ENCODE assay signal across 30 cellular contexts in genomic region chr2:155930312-155930711, GRCh38.
"Had no signal": no experiment of that assay in that cellular context is flagged by ENCODE, and none has a peak within 500 bp of the region (broad histone marks: within the 10 kb centered on the region; RNA-seq: fewer than 3 reads in every experiment).

No MANE protein-coding gene starts in this region.

- H3K27me3 Mint-ChIP-seq: activated CD4-positive, alpha-beta memory T cell treated with anti-CD3 and anti-CD28 coated beads, Interleukin-2, amount 10 ng/mL, durations not matched to agents 7 days and 5 days; activated CD4-positive, alpha-beta T cell treated with anti-CD3 and anti-CD28 coated beads, Interleukin-2, amount 10 ng/mL, durations not matched to agents 7 days and 5 days; activated naive CD8-positive, alpha-beta T cell; activated T-cell treated with anti-CD3 and anti-CD28 coated beads, Interleukin-2, amount 50 U/mL, for 24 hours; effector memory CD8-positive, alpha-beta T cell; T-helper 17 cell had no signal

- H3K4me1 Mint-ChIP-seq: activated CD4-positive, alpha-beta memory T cell treated with anti-CD3 and anti-CD28 coated beads, Interleukin-2, amount 10 ng/mL, durations not matched to agents 7 days and 5 days; activated CD4-positive, alpha-beta T cell treated with anti-CD3 and anti-CD28 coated beads, Interleukin-2, amount 10 ng/mL, durations not matched to agents 7 days and 5 days; T-helper 17 cell had no signal

- H3K27ac Mint-ChIP-seq: activated CD4-positive, alpha-beta memory T cell treated with anti-CD3 and anti-CD28 coated beads, Interleukin-2, amount 10 ng/mL, durations not matched to agents 7 days and 5 days; activated CD4-positive, alpha-beta T cell treated with anti-CD3 and anti-CD28 coated beads, Interleukin-2, amount 10 ng/mL, durations not matched to agents 7 days and 5 days; activated naive CD8-positive, alpha-beta T cell; activated T-cell treated with anti-CD3 and anti-CD28 coated beads, Interleukin-2, amount 50 U/mL, for 24 hours; activated T-cell treated with anti-CD3 and anti-CD28 coated beads, Interleukin-2, amount 50 U/mL, for 72 hours; effector memory CD8-positive, alpha-beta T cell; T-helper 17 cell; T-helper 2 cell treated with Interferon-gamma antibody and Interleukin-4, amounts not matched to agents 5 μg/mL and 100 μg/mL, for 36 hours had no signal

- H3K9me3 Mint-ChIP-seq: activated CD4-positive, alpha-beta memory T cell treated with anti-CD3 and anti-CD28 coated beads, Interleukin-2, amount 10 ng/mL, durations not matched to agents 7 days and 5 days; activated T-cell treated with anti-CD3 and anti-CD28 coated beads, Interleukin-2, amount 50 U/mL, for 72 hours; T-helper 2 cell treated with Interferon-gamma antibody and Interleukin-4, amounts not matched to agents 5 μg/mL and 100 μg/mL, for 36 hours had no signal

- H3K4me3 Mint-ChIP-seq: activated CD4-positive, alpha-beta memory T cell treated with anti-CD3 and anti-CD28 coated beads, Interleukin-2, amount 10 ng/mL, durations not matched to agents 7 days and 5 days; activated CD4-positive, alpha-beta T cell treated with anti-CD3 and anti-CD28 coated beads, Interleukin-2, amount 10 ng/mL, durations not matched to agents 7 days and 5 days; activated naive CD8-positive, alpha-beta T cell; activated T-cell treated with anti-CD3 and anti-CD28 coated beads, Interleukin-2, amount 50 U/mL, for 24 hours; activated T-cell treated with anti-CD3 and anti-CD28 coated beads, Interleukin-2, amount 50 U/mL, for 72 hours; effector memory CD8-positive, alpha-beta T cell; T-helper 17 cell; T-helper 2 cell treated with Interferon-gamma antibody and Interleukin-4, amounts not matched to agents 5 μg/mL and 100 μg/mL, for 36 hours had no signal

- H3K36me3 Mint-ChIP-seq: activated naive CD8-positive, alpha-beta T cell had no signal

- H3K36me3 ChIP-seq: esophagus muscularis mucosa, gastrocnemius medialis had no signal

- H3K9me3 ChIP-seq: gastrocnemius medialis had no signal

- DNase-seq: activated CD4-positive, alpha-beta memory T cell treated with anti-CD3 and anti-CD28 coated beads, Interleukin-2, amount 10 ng/mL, durations not matched to agents 7 days and 5 days; activated CD4-positive, alpha-beta T cell treated with anti-CD3 and anti-CD28 coated beads for 1 hour; activated CD4-positive, alpha-beta T cell treated with anti-CD3 and anti-CD28 coated beads for 4 hours; activated CD4-positive, alpha-beta T cell treated with anti-CD3 and anti-CD28 coated beads, Interleukin-2, amount 10 ng/mL, durations not matched to agents 7 days and 5 days; activated CD4-positive, alpha-beta T cell treated with anti-CD3 and anti-CD28 coated beads, Interleukin-2, amount 50 U/mL, for 4 hours; activated CD8-positive, alpha-beta memory T cell treated with anti-CD3 and anti-CD28 coated beads, Interleukin-2, amount 50 U/mL, for 48 hours; activated gamma-delta T cell; activated naive CD4-positive, alpha-beta T cell; activated naive CD4-positive, alpha-beta T cell treated with anti-CD3 and anti-CD28 coated beads, Interleukin-2, amount 50 U/mL, for 16 hours; activated T-cell treated with anti-CD3 and anti-CD28 coated beads for 4 hours; activated T-cell treated with anti-CD3 and anti-CD28 coated beads, Interleukin-2, amount 50 U/mL, for 24 hours; activated T-cell treated with anti-CD3 and anti-CD28 coated beads, Interleukin-2, amount 50 U/mL, for 72 hours; amniotic stem cell; anterior cingulate cortex; body of pancreas; caudate nucleus; cortex of kidney; dermis blood vessel endothelial cell; effector CD4-positive, alpha-beta T cell; effector memory CD8-positive, alpha-beta T cell; erythroblast; foreskin keratinocyte; gastrocnemius medialis; glutamatergic neuron; T-helper 1 cell; T-helper 17 cell; T1000 had no signal

- ATAC-seq: activated T-cell treated with anti-CD3 and anti-CD28 coated beads, Interleukin-2, amount 50 U/mL, for 72 hours; body of pancreas; effector memory CD8-positive, alpha-beta T cell; foreskin keratinocyte; gastrocnemius medialis; T-helper 17 cell had no signal

- H3K27me3 ChIP-seq: body of pancreas, esophagus muscularis mucosa, foreskin keratinocyte, gastrocnemius medialis had no signal

- H3K4me3 ChIP-seq: body of pancreas, esophagus muscularis mucosa, gastrocnemius medialis had no signal

- H3K27ac ChIP-seq: body of pancreas, esophagus muscularis mucosa, foreskin keratinocyte, gastrocnemius medialis had no signal

- H3K4me1 ChIP-seq: body of pancreas, esophagus muscularis mucosa, foreskin keratinocyte, gastrocnemius medialis had no signal
